In the genomic region with DNA sequence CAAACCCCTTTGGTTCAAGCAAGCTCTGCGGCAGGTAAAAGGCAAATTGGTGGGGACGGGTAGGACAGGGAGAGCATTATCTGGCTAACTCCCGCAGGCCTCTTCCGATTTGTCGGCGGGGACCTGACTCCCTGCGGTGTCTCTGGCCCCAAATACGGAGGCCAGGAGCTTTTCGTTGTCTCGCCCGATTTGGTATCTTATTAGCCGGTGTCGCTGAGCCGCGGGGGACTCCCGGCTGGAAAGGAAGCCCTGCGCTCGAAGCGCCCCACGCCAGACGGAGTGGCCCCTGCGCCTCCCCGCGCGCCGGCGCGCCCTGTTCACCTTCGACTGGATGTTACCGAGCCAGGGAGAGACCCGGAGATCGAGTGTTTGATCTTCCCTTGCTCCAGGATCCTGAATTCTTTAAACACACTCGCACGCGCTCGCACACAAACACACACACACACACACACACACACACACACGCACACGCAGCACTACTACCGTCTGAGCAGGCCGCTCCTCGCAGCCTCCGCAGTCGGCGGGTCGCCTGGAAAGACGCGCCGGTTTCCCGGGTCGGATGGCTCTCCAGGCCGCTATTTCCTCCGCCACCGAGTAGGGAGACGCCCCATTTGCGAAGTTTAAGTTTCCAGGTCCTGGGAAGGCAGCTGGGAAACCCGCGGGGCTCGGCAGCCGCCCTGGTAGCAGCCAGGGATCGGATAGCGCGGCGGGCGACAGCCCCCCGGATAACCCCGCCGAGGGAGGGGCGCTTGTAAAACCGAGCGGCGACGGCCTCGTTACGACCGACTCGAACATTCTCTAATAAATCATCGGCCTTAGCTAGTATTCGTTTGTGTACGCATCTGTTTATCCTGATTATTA, we compare ENCODE assay signal across 11 cellular contexts. TPM values are rescaled to one million over a fixed set of nuclear protein-coding genes. Genes with fewer than 3 reads are reported as not detected.
DNase-seq lines count a peak whose midpoint lies in the region; ATAC-seq and TF ChIP-seq lines count a peak whose summit lies in the region.
"Had no signal": no experiment of that assay in that cellular context is flagged by ENCODE, and none has a peak within 500 bp of the region (broad histone marks: within the 10 kb centered on the region; RNA-seq: fewer than 3 reads in every experiment).

No MANE protein-coding gene starts in this region.

- H3K27ac ChIP-seq in SK-N-MC (peak overlapping the region; percentile 100), esophagus muscularis mucosa (replicated peaks in 1 of 4) (no peak overlapping the region)

- intact Hi-C loops in esophagus muscularis mucosa (cut with DNase I): no loop called here

- no peak for TF ChIP-seq POLR2A in esophagus muscularis mucosa (IDR thresholded peaks at IDR 0.05; ENCODE audit: low read depth)

- H3K36me3 ChIP-seq in SK-N-MC (ENCODE audit: insufficient read depth, low read length): peaks cover 9% of the 10 kb centered on the region
- no peaks in the 10 kb centered on the region for H3K36me3 ChIP-seq in esophagus muscularis mucosa

- peaks cover 16 to 100% (median 84%) of the 10 kb centered on the region in 4 donors for H3K27me3 ChIP-seq in esophagus muscularis mucosa

- in situ Hi-C loops in GM13977 (cut with MboI; ENCODE audit: low pct_unique_long_range_greater_than_20kb, low sequenced_read_pairs, unreplicated experiment): no loop called here

- H3K27ac Mint-ChIP-seq in osteocyte (ENCODE audit: unreplicated experiment): no peak overlapping the region

- H3K36me3 Mint-ChIP-seq in osteocyte (ENCODE audit: unreplicated experiment): no peaks in the 10 kb centered on the region

- no peak for TF ChIP-seq EP300 in esophagus muscularis mucosa (IDR thresholded peaks at IDR 0.05)

- H3K4me1 Mint-ChIP-seq in osteocyte (ENCODE audit: unreplicated experiment): peaks cover 27% of the 10 kb centered on the region

- peaks cover 95% of the 10 kb centered on the region for H3K27me3 Mint-ChIP-seq in osteocyte (ENCODE audit: unreplicated experiment)

- H3K4me1 ChIP-seq in esophagus muscularis mucosa: peaks cover 12 to 36% (median 28%) of the 10 kb centered on the region in 4 donors

- H3K9me3 Mint-ChIP-seq in osteocyte (ENCODE audit: unreplicated experiment): no peaks in the 10 kb centered on the region

- DNase-seq in NCI-H510A treated with DMSO at 0.1 percent for 48 hours (lab: John Stamatoyannopoulos, UW) (peak; percentile 48), NCI-H510A (lab: John Stamatoyannopoulos, UW) (no peak), SK-N-MC (ENCODE audit: low read depth, low spot score) (no peak), esophagus muscularis mucosa (ENCODE audit: extremely low spot score) (no peak), osteocyte (ENCODE audit: extremely low spot score, unreplicated experiment) (no peak), GDM1 (lab: John Stamatoyannopoulos, UW) (no peak), GM13977 (ENCODE audit: low spot score) (no peak)
- DNase-seq: 8988T, caudate nucleus had no signal

- H3K4me3 ChIP-seq in SK-N-MC: peak overlapping the region; percentile 80
- H3K4me3 ChIP-seq in esophagus muscularis mucosa: peak overlapping the region; percentile 3 to 16 (median 8)

- no peaks in the 10 kb centered on the region for H3K9me3 ChIP-seq in SK-N-MC (ENCODE audit: low read depth, low read length)
- no peaks in the 10 kb centered on the region for H3K9me3 ChIP-seq in esophagus muscularis mucosa

- peak overlapping the region; percentile 99 for H3K9ac ChIP-seq in SK-N-MC (ENCODE audit: insufficient read length)

- H3K4me3 Mint-ChIP-seq in osteocyte (ENCODE audit: unreplicated experiment): peak overlapping the region; percentile 48

- ATAC-seq in GM21723 (IDR thresholded peaks at IDR 0.05; ENCODE audit: unreplicated experiment): no peak

- WGBS in esophagus muscularis mucosa: 6% methylated on average over 58 of the region's 79 CpGs

- TF ChIP-seq CTCF in esophagus muscularis mucosa (IDR thresholded peaks at IDR 0.05) (no peak), osteocyte (IDR thresholded peaks at IDR 0.05) (no peak), GM13977 (IDR thresholded peaks at IDR 0.05; ENCODE audit: extremely low read depth, insufficient read depth, missing control alignments) (no peak)

RNA-seq across cellular contexts. Expression of gene PRAC1, which starts 3.3 kb away (rescaled TPM):
- total RNA-seq in esophagus muscularis mucosa (not detected), osteocyte (not detected in 2 replicates)
- total RNA-seq: posterior vena cava had no signal

RNA-seq across cellular contexts. Expression of gene PRAC2, which starts 4.0 kb away (rescaled TPM):
- not detected for total RNA-seq in esophagus muscularis mucosa
- total RNA-seq in osteocyte: not detected in 2 replicates
- total RNA-seq: posterior vena cava had no signal

RNA-seq across cellular contexts. Expression of gene HOXB13, which starts 9.5 kb away (rescaled TPM):
- total RNA-seq in esophagus muscularis mucosa (not detected), osteocyte (not detected in 2 replicates)
- total RNA-seq: posterior vena cava had no signal
